1 cellular context compared by ENCODE assay signal in genomic region chr9:94887721-94888120, GRCh38.
TF ChIP-seq lines count a peak whose summit lies in the region.

No MANE protein-coding gene starts in this region.

TF ChIP-seq in IMR-90, 13 proteins besides CTCF, POLR2A, EP300 and RAD21 (continued from another document):
- no peak for TF ChIP-seq MAFK (IDR thresholded peaks at IDR 0.05; ENCODE audit: low read depth, low read length)
- no peak for TF ChIP-seq RCOR1 (IDR thresholded peaks at IDR 0.05; ENCODE audit: insufficient replicate concordance, low read length)
- no peak for TF ChIP-seq BHLHE40 (IDR thresholded peaks at IDR 0.05; ENCODE audit: low read depth, low read length)
- TF ChIP-seq MXI1 (IDR thresholded peaks at IDR 0.05; ENCODE audit: borderline replicate concordance, low read depth, low read length): no peak
- no peak for TF ChIP-seq FOS (IDR thresholded peaks at IDR 0.05; ENCODE audit: low read depth, low read length)
- TF ChIP-seq SMC3 (IDR thresholded peaks at IDR 0.05; ENCODE audit: low read depth, low read length): no peak
